Comparison of ENCODE assay signal across 8 cellular contexts in genomic region chr9:133979124-133979920, GRCh38. TPM values are rescaled to one million over a fixed set of nuclear protein-coding genes. Genes with fewer than 3 reads are reported as not detected.
DNase-seq lines count a peak whose midpoint lies in the region; ATAC-seq and TF ChIP-seq lines count a peak whose summit lies in the region.

No MANE protein-coding gene starts in this region.

- H3K27me3 ChIP-seq in SU-DHL-6 (ENCODE audit: low read length), result no peaks in the 10 kb centered on the region
- H3K27me3 ChIP-seq in left ventricle myocardium inferior (ENCODE audit: low read depth), result no peaks in the 10 kb centered on the region
- H3K27me3 ChIP-seq in spleen (replicated peaks in 1 of 7), result peaks cover 0 to 13% (median 0%) of the 10 kb centered on the region in 7 donors

- H3K9me2 ChIP-seq in SU-DHL-6 (replicated peaks; ENCODE audit: insufficient read depth, low read length), result no peaks in the 10 kb centered on the region

- peak overlapping the region; percentile 53 for H3K9ac ChIP-seq in SU-DHL-6 (ENCODE audit: low read length)

- no peaks in the 10 kb centered on the region for H3K36me3 Mint-ChIP-seq in T-helper 2 cell treated with Interferon-gamma antibody and Interleukin-4, amounts not matched to agents 5 μg/mL and 100 μg/mL, for 36 hours (ENCODE audit: low read depth)

- TF ChIP-seq CTCF in SU-DHL-6 (IDR thresholded peaks at IDR 0.05; ENCODE audit: insufficient read depth, low read length, poor library complexity, severe bottlenecking) (no peak), left ventricle myocardium inferior (IDR thresholded peaks at IDR 0.05; ENCODE audit: borderline replicate concordance) (no peak), spleen (IDR thresholded peaks at IDR 0.05 in 8 of 11, conservative IDR thresholded peaks at IDR 0.05 in 3 of 11) (no peak)

- no peaks in the 10 kb centered on the region for H3K9me3 Mint-ChIP-seq in T-helper 2 cell treated with Interferon-gamma antibody and Interleukin-4, amounts not matched to agents 5 μg/mL and 100 μg/mL, for 36 hours

- intact Hi-C loops in left ventricle myocardium inferior (cut with micrococcal nuclease) (no loop called here), spleen (cut with DNase I; ENCODE audit: low total_unique reads) (no loop called here)

- H3K9me3 ChIP-seq in SU-DHL-6 (ENCODE audit: insufficient read depth, low read length), result no peaks in the 10 kb centered on the region
- no peaks in the 10 kb centered on the region for H3K9me3 ChIP-seq in left ventricle myocardium inferior (replicated peaks)
- H3K9me3 ChIP-seq in spleen, result no peaks in the 10 kb centered on the region

- H3K4me2 ChIP-seq in SU-DHL-6 (ENCODE audit: low read depth, low read length, poor library complexity, severe bottlenecking), result peak overlapping the region; percentile 69

- H3K27ac ChIP-seq in SU-DHL-6 (ENCODE audit: low read depth, low read length), result peak overlapping the region; percentile 97
- H3K27ac ChIP-seq in left ventricle myocardium inferior (replicated peaks), result peak overlapping the region; percentile 56
- H3K27ac ChIP-seq in spleen, result peak overlapping the region in 7 of 8 donors; percentile 17 to 76 (median 61)

- no peak overlapping the region for H3K4me3 Mint-ChIP-seq in T-helper 2 cell treated with Interferon-gamma antibody and Interleukin-4, amounts not matched to agents 5 μg/mL and 100 μg/mL, for 36 hours

- H3K27ac Mint-ChIP-seq in T-helper 2 cell treated with Interferon-gamma antibody and Interleukin-4, amounts not matched to agents 5 μg/mL and 100 μg/mL, for 36 hours, result no peak overlapping the region

- H3F3A ChIP-seq in SU-DHL-6 (ENCODE audit: insufficient read depth), result peaks cover 35% of the 10 kb centered on the region

- H2AFZ ChIP-seq in SU-DHL-6 (ENCODE audit: low read depth, low read length, severe bottlenecking), result no peak overlapping the region

- no peaks in the 10 kb centered on the region for H3K27me3 Mint-ChIP-seq in T-helper 2 cell treated with Interferon-gamma antibody and Interleukin-4, amounts not matched to agents 5 μg/mL and 100 μg/mL, for 36 hours (ENCODE audit: low read depth)

- 41 to 62% (median 44%) methylated on average over 28 to 44 of the region's 44 CpGs for WGBS in spleen, 5 donors

- H3K36me3 ChIP-seq in SU-DHL-6 (ENCODE audit: low read length) (no peaks in the 10 kb centered on the region), left ventricle myocardium inferior (no peaks in the 10 kb centered on the region), spleen (no peaks in the 10 kb centered on the region)

- peaks cover 6% of the 10 kb centered on the region; the same call in 1 of the 2 replicates for H4K20me1 ChIP-seq in SU-DHL-6 (ENCODE audit: low read depth, low read length)

- TF ChIP-seq POLR2A in spleen (IDR thresholded peaks at IDR 0.05), result no peak

- no peaks in the 10 kb centered on the region for H3K4me1 Mint-ChIP-seq in T-helper 2 cell treated with Interferon-gamma antibody and Interleukin-4, amounts not matched to agents 5 μg/mL and 100 μg/mL, for 36 hours (ENCODE audit: low read depth)

- H3K4me3 ChIP-seq in SU-DHL-6 (ENCODE audit: insufficient read depth, low read length, poor library complexity, severe bottlenecking) (no peak overlapping the region), left ventricle myocardium inferior (peak overlapping the region; percentile 56), spleen (peak overlapping the region in 3 of 8 donors; percentile 3 to 56 (median 18))

- H3K79me2 ChIP-seq in SU-DHL-6 (ENCODE audit: insufficient read depth, low read length), result peaks cover 83% of the 10 kb centered on the region

- DNase-seq in left ventricle myocardium inferior (peak; percentile 62), spleen (peak; percentile 84), pons (ENCODE audit: low spot score) (no peak), DMS114 treated with DMSO at 0.1 percent for 48 hours (lab: John Stamatoyannopoulos, UW; ENCODE audit: unreplicated experiment) (no peak)
- no peak for DNase-seq in T-helper 2 cell treated with Interferon-gamma antibody and Interleukin-4, amounts not matched to agents 5 μg/mL and 100 μg/mL, for 36 hours (ENCODE audit: low spot score)

- ATAC-seq in GM19351 (IDR thresholded peaks at IDR 0.05; ENCODE audit: unreplicated experiment) (peak; percentile 65), HG03457 (IDR thresholded peaks at IDR 0.05; ENCODE audit: unreplicated experiment) (no peak)

- H3K4me1 ChIP-seq in left ventricle myocardium inferior (peaks cover 31% of the 10 kb centered on the region), spleen (peaks cover 14 to 92% (median 39%) of the 10 kb centered on the region in 6 donors)

RNA-seq across cellular contexts. Expression of gene VAV2, which starts 12.8 kb away (rescaled TPM):
- total RNA-seq in left ventricle myocardium inferior (4.1 TPM), spleen (10 to 100 TPM; 17.9 to 39.2 (median 31.3) TPM)
- polyA plus RNA-seq in spleen, result 10 to 100 TPM; 14.2 to 25.0 (median 15.0) TPM

RNA-seq across cellular contexts. Expression of gene BRD3OS, which starts 46.0 kb away (rescaled TPM):
- total RNA-seq in left ventricle myocardium inferior (5.7 TPM), spleen (10 to 100 TPM in 5 of 7 donors, 1 to 10 TPM in 2; 9.5 to 13.2 (median 11.3) TPM)
- polyA plus RNA-seq in spleen, result 10 to 100 TPM in 1 of 3 donors, 1 to 10 TPM in 2; 6.9 to 10.2 (median 9.8) TPM

Comparison
In these comparisons a context has a peak if more than half of its experiments do, and no peak if none do; other contexts are left out.
1. DNase-seq: peak in left ventricle myocardium inferior (single experiment) and spleen (single experiment); none in pons (single experiment), DMS114 treated with DMSO at 0.1 percent for 48 hours (single experiment) and T-helper 2 cell treated with Interferon-gamma antibody and Interleukin-4, amounts not matched to agents 5 μg/mL and 100 μg/mL, for 36 hours (single experiment).
2. Peak in every context shown above with its lines, with median percentiles within 50 percentile points of each other: H3K27ac ChIP-seq.